ENCODE assay signal across 8 cellular contexts in genomic region chr18:2637233-2637876, GRCh38. TPM values are rescaled to one million over a fixed set of nuclear protein-coding genes. Genes with fewer than 3 reads are reported as not detected.
A peak's percentile ranks its signal among the peaks of the same experiment; 100 is the strongest.
DNase-seq lines count a peak whose midpoint lies in the region; ATAC-seq and TF ChIP-seq lines count a peak whose summit lies in the region.
"Not testable (repeated sequence)": the region's sequence is repeated elsewhere in the genome, so short reads cannot be mapped to it uniquely, and the experiment has no call there.

No MANE protein-coding gene starts in this region.

- not testable (repeated sequence) for H3K79me1 ChIP-seq in IMR-90 (ENCODE audit: low read depth in 1 of 2, low read length in 2 of 2)

- H3K9me3 Mint-ChIP-seq in activated T-helper 2 cell treated with anti-CD3 and anti-CD28 coated beads, Interferon-gamma antibody, Interleukin-2, Interleukin-4, amounts not matched to agents 10 μg/mL and 5 μg/mL and 100 μg/mL, durations not matched to agents 14 hours and 24 hours and 36 hours, result not testable (repeated sequence)

- not testable (repeated sequence) for H3K18ac ChIP-seq in IMR-90 (ENCODE audit: low read depth, low read length)

- H4K20me1 ChIP-seq in IMR-90 (ENCODE audit: insufficient read depth, low read length), result not testable (repeated sequence)

- not testable (repeated sequence) for H3K27me3 ChIP-seq in IMR-90 (ENCODE audit: control insufficient read depth, insufficient read depth, low read length); effector memory CD4-positive, alpha-beta T cell (replicated peaks; ENCODE audit: control insufficient read depth, insufficient read depth, low read length, poor library complexity, severe bottlenecking); vagina

- H3K27ac Mint-ChIP-seq in activated T-helper 2 cell treated with anti-CD3 and anti-CD28 coated beads, Interferon-gamma antibody, Interleukin-2, Interleukin-4, amounts not matched to agents 10 μg/mL and 5 μg/mL and 100 μg/mL, durations not matched to agents 14 hours and 24 hours and 36 hours, result peak overlapping the region; percentile 99

- H3K23ac ChIP-seq in IMR-90 (ENCODE audit: low read depth, low read length), result not testable (repeated sequence)

- H3K56ac ChIP-seq in IMR-90 (ENCODE audit: extremely low read depth, insufficient read depth, low read length), result peak overlapping the region; percentile 28; the same call in 1 of the 2 replicates

- H3K27ac ChIP-seq in IMR-90 (ENCODE audit: insufficient read depth, low read length), result not testable (repeated sequence)
- peak overlapping the region; percentile 90 for H3K27ac ChIP-seq in effector memory CD4-positive, alpha-beta T cell (ENCODE audit: insufficient read depth, low read length, poor library complexity, severe bottlenecking)
- peak overlapping the region; percentile 69 for H3K27ac ChIP-seq in vagina

- POLR2A ChIA-PET in IMR-90 (lab: Charles Lee; ENCODE audit: unreplicated experiment), result not testable (repeated sequence)

- not testable (repeated sequence) for ATAC-seq in IMR-90 (ENCODE audit: low read depth)
- ATAC-seq in left colon (peak; percentile 20), sciatic nerve (peak; percentile 73)

- intact Hi-C loops in IMR-90 (cut with micrococcal nuclease); left colon (cut with DNase I, micrococcal nuclease); sciatic nerve (cut with DNase I); vagina (cut with DNase I): not testable (repeated sequence)
- intact Hi-C loops in activated T-helper 2 cell treated with anti-CD3 and anti-CD28 coated beads, Interferon-gamma antibody, Interleukin-2, Interleukin-4, amounts not matched to agents 10 μg/mL and 5 μg/mL and 100 μg/mL, durations not matched to agents 14 hours and 24 hours and 36 hours (cut with micrococcal nuclease), result loop anchor here (2.0 kb wide), 1 partner anchor 33 kb away; no protein-coding TSS in a partner anchor

- H3K4me3 ChIP-seq in GM12864 (ENCODE audit: low read depth, low read length), result peak overlapping the region; percentile 27; the same call in 1 of the 2 replicates
- not testable (repeated sequence) for H3K4me3 ChIP-seq in IMR-90 (ENCODE audit: insufficient read depth, low read depth, low read length); vagina
- peak overlapping the region; percentile 30 for H3K4me3 ChIP-seq in effector memory CD4-positive, alpha-beta T cell (ENCODE audit: insufficient read depth, low read depth, low read length, poor library complexity, severe bottlenecking)

- no CpG with 5 or more reads among the region's 12 CpGs for WGBS in IMR-90 (ENCODE audit: extremely low coverage in 2 of 2, insufficient read length in 1 of 2), 2 experiments

- not testable (repeated sequence) for DNase-seq in GM12864 (ENCODE audit: low read depth); IMR-90; activated T-helper 2 cell treated with anti-CD3 and anti-CD28 coated beads, Interferon-gamma antibody, Interleukin-2, Interleukin-4, amounts not matched to agents 10 μg/mL and 5 μg/mL and 100 μg/mL, durations not matched to agents 14 hours and 24 hours and 36 hours (ENCODE audit: low spot score); effector memory CD4-positive, alpha-beta T cell; left colon; sciatic nerve (ENCODE audit: low spot score); vagina (ENCODE audit: extremely low spot score in 2 of 2)

- H4K8ac ChIP-seq in IMR-90 (ENCODE audit: low read depth in 2 of 2, low read length in 2 of 2), result peak overlapping the region in 1 of 2 experiments; percentile 77; a peak in 3 of 4 replicates

- not testable (repeated sequence) for H3K4me1 ChIP-seq in IMR-90 (ENCODE audit: control insufficient read depth, insufficient read depth, low read length)
- peaks cover 68% of the 10 kb centered on the region for H3K4me1 ChIP-seq in effector memory CD4-positive, alpha-beta T cell (ENCODE audit: control insufficient read depth, insufficient read depth, low read length, poor library complexity, severe bottlenecking)
- peaks cover 14% of the 10 kb centered on the region for H3K4me1 ChIP-seq in vagina

- H2AK5ac ChIP-seq in IMR-90 (ENCODE audit: low read depth, low read length), result peak overlapping the region; percentile 68; the same call in 1 of the 2 replicates

- dilution Hi-C loops in IMR-90 (cut with HindIII; ENCODE audit: low sequenced_read_pairs, unreplicated experiment), result not testable (repeated sequence)

- H3K9ac ChIP-seq in IMR-90 (ENCODE audit: low read depth, low read length), result not testable (repeated sequence)

- H3K4me3 Mint-ChIP-seq in activated T-helper 2 cell treated with anti-CD3 and anti-CD28 coated beads, Interferon-gamma antibody, Interleukin-2, Interleukin-4, amounts not matched to agents 10 μg/mL and 5 μg/mL and 100 μg/mL, durations not matched to agents 14 hours and 24 hours and 36 hours (ENCODE audit: low read depth), result peak overlapping the region; percentile 74

- not testable (repeated sequence) for TF ChIP-seq RAD21 in IMR-90 (IDR thresholded peaks at IDR 0.05; ENCODE audit: low read length)

- H2BK15ac ChIP-seq in IMR-90 (ENCODE audit: low read depth, low read length), result peak overlapping the region; percentile 76; the same call in 2 of the 3 replicates

- H2AFZ ChIP-seq in IMR-90 (replicated peaks; ENCODE audit: low read length, poor library complexity), result not testable (repeated sequence)

- TF ChIP-seq POLR2A in IMR-90 (IDR thresholded peaks at IDR 0.05; ENCODE audit: low read depth, low read length); vagina (IDR thresholded peaks at IDR 0.05): not testable (repeated sequence)
- TF ChIP-seq POLR2A in Raji (IDR thresholded peaks at IDR 0.05; ENCODE audit: insufficient read depth, low read depth, low read length), result peak; percentile 33; the same call in 1 of the 2 replicates

- not testable (repeated sequence) for H2AK9ac ChIP-seq in IMR-90 (replicated peaks; ENCODE audit: low read depth, low read length, poor library complexity)

- peak overlapping the region; percentile 78; the same call in 1 of the 2 replicates for H3K14ac ChIP-seq in IMR-90 (replicated peaks; ENCODE audit: low read depth, low read length)

- peak overlapping the region; percentile 91 for H2BK20ac ChIP-seq in IMR-90 (ENCODE audit: low read depth, low read length)

- not testable (repeated sequence) for H3K9me3 ChIP-seq in IMR-90 (ENCODE audit: control insufficient read depth, insufficient read depth, low read length); effector memory CD4-positive, alpha-beta T cell (ENCODE audit: control insufficient read depth, low read length); vagina

- not testable (repeated sequence) for H3K36me3 ChIP-seq in IMR-90 (ENCODE audit: control insufficient read depth, insufficient read depth, low read length); effector memory CD4-positive, alpha-beta T cell (ENCODE audit: control insufficient read depth, insufficient read depth, low read length); vagina

- not testable (repeated sequence) for H4K5ac ChIP-seq in IMR-90 (ENCODE audit: low read depth, low read length)

- not testable (repeated sequence) for H3K36me3 Mint-ChIP-seq in activated T-helper 2 cell treated with anti-CD3 and anti-CD28 coated beads, Interferon-gamma antibody, Interleukin-2, Interleukin-4, amounts not matched to agents 10 μg/mL and 5 μg/mL and 100 μg/mL, durations not matched to agents 14 hours and 24 hours and 36 hours (ENCODE audit: low read depth)

- not testable (repeated sequence) for H3K9me1 ChIP-seq in IMR-90 (ENCODE audit: insufficient read depth, low read length)

- BruUV-seq in IMR-90 (replicated peaks; lab: Mats Ljungman, UMichigan), result not testable (repeated sequence)

- H3K4me2 ChIP-seq in IMR-90 (ENCODE audit: low read depth, low read length), result not testable (repeated sequence)

- peaks cover 64% of the 10 kb centered on the region for H3K4me1 Mint-ChIP-seq in activated T-helper 2 cell treated with anti-CD3 and anti-CD28 coated beads, Interferon-gamma antibody, Interleukin-2, Interleukin-4, amounts not matched to agents 10 μg/mL and 5 μg/mL and 100 μg/mL, durations not matched to agents 14 hours and 24 hours and 36 hours (ENCODE audit: low read depth)

- peak overlapping the region; percentile 91 for H2BK120ac ChIP-seq in IMR-90 (ENCODE audit: low read depth, low read length)

- H3K27me3 Mint-ChIP-seq in activated T-helper 2 cell treated with anti-CD3 and anti-CD28 coated beads, Interferon-gamma antibody, Interleukin-2, Interleukin-4, amounts not matched to agents 10 μg/mL and 5 μg/mL and 100 μg/mL, durations not matched to agents 14 hours and 24 hours and 36 hours (ENCODE audit: low read depth), result not testable (repeated sequence)

- TF ChIP-seq CTCF in GM12864 (IDR thresholded peaks at IDR 0.05; ENCODE audit: low read depth, low read length, missing control alignments); IMR-90 (conservative IDR thresholded peaks at IDR 0.05; ENCODE audit: low read depth, low read length); vagina (IDR thresholded peaks at IDR 0.05): not testable (repeated sequence)

- peak overlapping the region; percentile 73; the same call in 1 of the 2 replicates for H4K91ac ChIP-seq in IMR-90 (ENCODE audit: insufficient read depth, low read depth, low read length)

- CTCF ChIA-PET in IMR-90 (lab: Yijun Ruan, JAX), result interaction anchor here (0.8 kb wide), 1 partner anchor 13 kb away, joined by 3 read pairs; no protein-coding TSS in a partner anchor

- in situ Hi-C loops in IMR-90 (cut with MboI; ENCODE audit: low sequenced_read_pairs), result not testable (repeated sequence)

- H3K4ac ChIP-seq in IMR-90 (ENCODE audit: low read depth, low read length), result not testable (repeated sequence)

- H2BK5ac ChIP-seq in IMR-90 (ENCODE audit: low read depth, low read length, poor library complexity, severe bottlenecking), result not testable (repeated sequence)

RNA-seq across cellular contexts. Expression of gene SMCHD1, which starts 18.2 kb away (rescaled TPM):
- total RNA-seq in IMR-90 (2012; rRNA removed) (47.3 and 78.6 TPM in 2 replicates), left colon (10 to 100 TPM; 46.5 to 62.0 TPM), sciatic nerve (93.2 TPM), vagina (62.4 TPM)
- 11.2 and 14.8 TPM in 2 replicates for polyA plus RNA-seq in IMR-90 (2012; rRNA removed)
- polyA plus RNA-seq in IMR-90 (2012; cell fraction: cytosol; rRNA removed), result 1.3 and 1.6 TPM in 2 replicates
- polyA plus RNA-seq in IMR-90 (2012; cell fraction: nucleus; rRNA removed; ENCODE audit: low replicate concordance), result 1.9 and 24.9 TPM in 2 replicates
- total RNA-seq in activated T-helper 2 cell treated with anti-CD3 and anti-CD28 coated beads, Interferon-gamma antibody, Interleukin-2, Interleukin-4, amounts not matched to agents 10 μg/mL and 5 μg/mL and 100 μg/mL, durations not matched to agents 14 hours and 24 hours and 36 hours, result 100 and 101 TPM in 2 replicates
